1 cellular context compared by ENCODE assay signal in genomic region chr21:44854391-44854663, GRCh38.
A peak's percentile ranks its signal among the peaks of the same experiment; 100 is the strongest.
TF ChIP-seq lines count a peak whose summit lies in the region.

No MANE protein-coding gene starts in this region.

TF ChIP-seq in HepG2, 621 proteins besides CTCF, POLR2A, EP300 and RAD21:
- TF ChIP-seq AGO1 (IDR thresholded peaks at IDR 0.05; ENCODE audit: low read depth, low read length, poor library complexity, severe bottlenecking) (peak; percentile 72), ZNF30 (CRISPR knock-in tag; IDR thresholded peaks at IDR 0.05) (no peak)
